In genomic region chr7:132773527-132773956, GRCh38 we compare ENCODE assay signal across 19 cellular contexts.
A peak's percentile ranks its signal among the peaks of the same experiment; 100 is the strongest.
DNase-seq lines count a peak whose midpoint lies in the region; ATAC-seq, FAIRE-seq and TF ChIP-seq lines count a peak whose summit lies in the region.
"Had no signal": no experiment of that assay in that cellular context is flagged by ENCODE, and none has a peak within 500 bp of the region (broad histone marks: within the 10 kb centered on the region; RNA-seq: fewer than 3 reads in every experiment).

No MANE protein-coding gene starts in this region.

- H3K9me3 ChIP-seq in IMR-90 (ENCODE audit: control insufficient read depth, insufficient read depth, low read length) (peaks cover 8% of the 10 kb centered on the region), GM12878 (replicated peaks; ENCODE audit: control insufficient read depth, insufficient read depth, low read length) (no peaks in the 10 kb centered on the region; the same call in 2 of the 3 replicates), osteoblast (ENCODE audit: low read depth, low read length) (no peaks in the 10 kb centered on the region)
- H3K9me3 ChIP-seq: Caco-2 had no signal

- H3K36me3 Mint-ChIP-seq in activated T-cell treated with anti-CD3 and anti-CD28 coated beads, Interleukin-2, amount 50 U/mL, for 24 hours (ENCODE audit: low read depth): peaks cover 2% of the 10 kb centered on the region

- no peaks in the 10 kb centered on the region for H3K9me1 ChIP-seq in IMR-90 (ENCODE audit: insufficient read depth, low read length)

- H3K79me1 ChIP-seq in IMR-90 (ENCODE audit: low read depth in 1 of 2, low read length in 2 of 2): no peaks in the 10 kb centered on the region

- RAD21 ChIA-PET in GM12878 (lab: Charles Lee; ENCODE audit: unreplicated experiment): no interaction called here

- no peaks in the 10 kb centered on the region for H4K20me1 ChIP-seq in IMR-90 (ENCODE audit: insufficient read depth, low read length)
- H4K20me1 ChIP-seq in GM12878 (ENCODE audit: control insufficient read depth, insufficient read depth): no peaks in the 10 kb centered on the region
- no peaks in the 10 kb centered on the region for H4K20me1 ChIP-seq in osteoblast (ENCODE audit: insufficient read depth, low read length)

- H3K36me3 ChIP-seq in IMR-90 (ENCODE audit: control insufficient read depth, insufficient read depth, low read length) (no peaks in the 10 kb centered on the region), GM12878 (ENCODE audit: control insufficient read depth in 2 of 2, insufficient read depth in 2 of 2, low read length in 1 of 2) (no peaks in the 10 kb centered on the region), osteoblast (ENCODE audit: insufficient read depth, low read length) (no peaks in the 10 kb centered on the region)
- H3K36me3 ChIP-seq: thoracic aorta had no signal

- no peak overlapping the region for H3K4me3 Mint-ChIP-seq in activated T-cell treated with anti-CD3 and anti-CD28 coated beads, Interleukin-2, amount 50 U/mL, for 24 hours
- H3K4me3 Mint-ChIP-seq: activated CD4-positive, alpha-beta T cell treated with anti-CD3 and anti-CD28 coated beads, Interleukin-2, amount 10 ng/mL, durations not matched to agents 24 days and 14 days had no signal

- POLR2A ChIA-PET in IMR-90 (lab: Charles Lee; ENCODE audit: unreplicated experiment) (no interaction called here), GM12878 (lab: Charles Lee) (no interaction called here)

- no peak overlapping the region for H4K91ac ChIP-seq in IMR-90 (ENCODE audit: insufficient read depth, low read depth, low read length)

- no peak overlapping the region for H3K4me3 ChIP-seq in IMR-90 (ENCODE audit: insufficient read depth, low read depth, low read length)
- no peak overlapping the region for H3K4me3 ChIP-seq in GM12878
- no peak overlapping the region for H3K4me3 ChIP-seq in osteoblast (ENCODE audit: insufficient read depth, low read length)
- H3K4me3 ChIP-seq: thoracic aorta had no signal

- no peak overlapping the region for H2AK5ac ChIP-seq in IMR-90 (ENCODE audit: low read depth, low read length)

- H3K9me3 Mint-ChIP-seq in activated T-cell treated with anti-CD3 and anti-CD28 coated beads, Interleukin-2, amount 50 U/mL, for 24 hours: peaks cover 18% of the 10 kb centered on the region

- peaks cover 4% of the 10 kb centered on the region for H3K27me3 Mint-ChIP-seq in activated T-cell treated with anti-CD3 and anti-CD28 coated beads, Interleukin-2, amount 50 U/mL, for 24 hours
- H3K27me3 Mint-ChIP-seq: activated CD4-positive, alpha-beta T cell treated with anti-CD3 and anti-CD28 coated beads, Interleukin-2, amount 10 ng/mL, durations not matched to agents 24 days and 14 days; progenitor cell of endocrine pancreas had no signal

- H3K18ac ChIP-seq in IMR-90 (ENCODE audit: low read depth, low read length): no peak overlapping the region

- H4K5ac ChIP-seq in IMR-90 (ENCODE audit: low read depth, low read length): no peak overlapping the region

- H3K14ac ChIP-seq in IMR-90 (replicated peaks; ENCODE audit: low read depth, low read length): no peak overlapping the region

- H2BK5ac ChIP-seq in IMR-90 (ENCODE audit: low read depth, low read length, poor library complexity, severe bottlenecking): no peak overlapping the region

- peaks cover 7% of the 10 kb centered on the region for H3K27me3 ChIP-seq in IMR-90 (ENCODE audit: control insufficient read depth, insufficient read depth, low read length)
- no peaks in the 10 kb centered on the region for H3K27me3 ChIP-seq in GM12878 (replicated peaks in 1 of 2; ENCODE audit: control insufficient read depth in 2 of 2, insufficient read depth in 2 of 2, low read length in 1 of 2)
- H3K27me3 ChIP-seq in osteoblast (ENCODE audit: insufficient read depth, low read length): no peaks in the 10 kb centered on the region

- BruUV-seq in IMR-90 (replicated peaks; lab: Mats Ljungman, UMichigan) (no TSS peak), GM12878 (replicated peaks; lab: Mats Ljungman, UMichigan) (no TSS peak)

- H2BK15ac ChIP-seq in IMR-90 (ENCODE audit: low read depth, low read length): no peak overlapping the region

- TF ChIP-seq POLR2A in IMR-90 (IDR thresholded peaks at IDR 0.05; ENCODE audit: low read depth, low read length): no peak
- no peak for TF ChIP-seq POLR2A in GM12878 (IDR thresholded peaks at IDR 0.05; ENCODE audit: low read depth, low read length)

- CTCF ChIA-PET in IMR-90 (lab: Yijun Ruan, JAX) (interaction anchor here (0.5 to 1.1 kb wide), 2 partner anchors 11 to 66 kb away, joined by 3 to 4 read pairs; no protein-coding TSS in a partner anchor), GM12878 (lab: Yijun Ruan, JAX) (no interaction called here)

- no peak for DNase-seq in activated T-cell treated with anti-CD3 and anti-CD28 coated beads, Interleukin-2, amount 50 U/mL, for 24 hours
- no peak for DNase-seq in activated T-cell treated with anti-CD3 and anti-CD28 coated beads, Interleukin-2, amount 50 U/mL, for 1 hour
- DNase-seq in IMR-90 (peak; percentile 54), GM12878 (ENCODE audit: low read depth, low spot score) (no peak), osteoblast (ENCODE audit: insufficient read length, low spot score, missing footprints) (peak; percentile 74), NCI-H2227 treated with DMSO at 0.1 percent for 48 hours (lab: John Stamatoyannopoulos, UW) (no peak), NCI-H446 treated with DMSO at 0.1 percent for 48 hours (lab: John Stamatoyannopoulos, UW) (no peak), NCI-H1417 treated with DMSO at 0.1 percent for 48 hours (lab: John Stamatoyannopoulos, UW) (no peak)
- DNase-seq: activated CD4-positive, alpha-beta T cell treated with anti-CD3 and anti-CD28 coated beads, Interleukin-2, amount 10 ng/mL, durations not matched to agents 24 days and 14 days; anterior cingulate cortex; Caco-2; dermis blood vessel endothelial cell; foreskin melanocyte; NCI-H2107; SHP77 treated with DMSO at 0.1 percent for 48 hours; stimulated activated CD4-positive, alpha-beta T cell treated with anti-CD3 and anti-CD28 coated beads, Interleukin-1b, Interleukin-23, amount 100 ng/mL, for 48 hours; T-helper 9 cell had no signal

- dilution Hi-C loops in IMR-90 (cut with HindIII; ENCODE audit: low sequenced_read_pairs, unreplicated experiment): no loop called here

- H3K4me1 Mint-ChIP-seq in activated T-cell treated with anti-CD3 and anti-CD28 coated beads, Interleukin-2, amount 50 U/mL, for 24 hours (ENCODE audit: low read depth): peaks cover 42% of the 10 kb centered on the region

- TF ChIP-seq RAD21 in IMR-90 (IDR thresholded peaks at IDR 0.05; ENCODE audit: low read length): no peak
- TF ChIP-seq RAD21 in GM12878 (IDR thresholded peaks at IDR 0.05; ENCODE audit: insufficient read depth, low read depth, low read length): no peak

- FAIRE-seq in GM12878 (lab: Jason Lieb, UNC): no peak

- H3K4me1 ChIP-seq in IMR-90 (ENCODE audit: control insufficient read depth, insufficient read depth, low read length) (no peaks in the 10 kb centered on the region), GM12878 (ENCODE audit: control insufficient read depth, insufficient read depth, low read length) (no peaks in the 10 kb centered on the region), osteoblast (ENCODE audit: insufficient read depth, low read length) (peaks cover 8% of the 10 kb centered on the region)
- H3K4me1 ChIP-seq: Caco-2 had no signal

- H3K27ac ChIP-seq in IMR-90 (ENCODE audit: insufficient read depth, low read length) (no peak overlapping the region), GM12878 (ENCODE audit: control insufficient read depth, insufficient read depth) (no peak overlapping the region), osteoblast (ENCODE audit: low read depth, low read length) (no peak overlapping the region)
- H3K27ac ChIP-seq: thoracic aorta had no signal

- H3K4me2 ChIP-seq in IMR-90 (ENCODE audit: low read depth, low read length) (no peak overlapping the region), GM12878 (ENCODE audit: control insufficient read depth, insufficient read depth) (no peak overlapping the region), osteoblast (ENCODE audit: insufficient read depth, low read length) (no peak overlapping the region)

- in situ Hi-C loops in IMR-90 (cut with MboI; ENCODE audit: low sequenced_read_pairs) (no loop called here), GM12878 (cut with MboI) (no loop called here)

- TF ChIP-seq CTCF in IMR-90 (conservative IDR thresholded peaks at IDR 0.05; ENCODE audit: low read depth, low read length): no peak
- TF ChIP-seq CTCF in GM12878 (IDR thresholded peaks at IDR 0.05 in 2 of 3, conservative IDR thresholded peaks at IDR 0.05 in 1 of 3; ENCODE audit: control insufficient read depth in 2 of 3, extremely low read depth in 1 of 3, insufficient read depth in 1 of 3, low read depth in 3 of 3, low read length in 3 of 3): no peak
- no peak for TF ChIP-seq CTCF in osteoblast (IDR thresholded peaks at IDR 0.05; ENCODE audit: extremely low read depth, low read depth, low read length)

- peak overlapping the region; percentile 55 for H3K27ac Mint-ChIP-seq in activated T-cell treated with anti-CD3 and anti-CD28 coated beads, Interleukin-2, amount 50 U/mL, for 24 hours
- H3K27ac Mint-ChIP-seq: activated CD4-positive, alpha-beta T cell treated with anti-CD3 and anti-CD28 coated beads, Interleukin-2, amount 10 ng/mL, durations not matched to agents 24 days and 14 days; progenitor cell of endocrine pancreas had no signal

- H3K9ac ChIP-seq in IMR-90 (ENCODE audit: low read depth, low read length): no peak overlapping the region
- H3K9ac ChIP-seq in GM12878 (ENCODE audit: control insufficient read depth, insufficient read depth, low read length): no peak overlapping the region

- TF ChIP-seq EP300 in GM12878 (IDR thresholded peaks at IDR 0.05; ENCODE audit: borderline replicate concordance in 1 of 2, control insufficient read depth in 1 of 2, low read depth in 2 of 2, low read length in 2 of 2): no peak

- no peak overlapping the region for H2BK120ac ChIP-seq in IMR-90 (ENCODE audit: low read depth, low read length)

- no CpG with 5 or more reads among the region's 5 CpGs for WGBS in IMR-90 (ENCODE audit: extremely low coverage in 2 of 2, insufficient read length in 1 of 2), 2 experiments
- 54% methylated on average over 5 of the region's 5 CpGs for WGBS in GM12878 (ENCODE audit: insufficient coverage, insufficient replicate concordance, low lambda C conversion rate, missing lambda C conversion rate)

- no peak overlapping the region for H2AK9ac ChIP-seq in IMR-90 (replicated peaks; ENCODE audit: low read depth, low read length, poor library complexity)

- H4K8ac ChIP-seq in IMR-90 (ENCODE audit: low read depth in 2 of 2, low read length in 2 of 2): no peak overlapping the region

- SMC1A ChIA-PET in GM12878 (lab: Charles Lee; ENCODE audit: uncharacterized antibody, unreplicated experiment): no interaction called here

- H3K56ac ChIP-seq in IMR-90 (ENCODE audit: extremely low read depth, insufficient read depth, low read length): no peak overlapping the region

- H2BK20ac ChIP-seq in IMR-90 (ENCODE audit: low read depth, low read length): no peak overlapping the region

- intact Hi-C loops in IMR-90 (cut with micrococcal nuclease) (no loop called here), GM12878 (cut with micrococcal nuclease; ENCODE audit: unreplicated experiment) (no loop called here)

- H2AFZ ChIP-seq in IMR-90 (replicated peaks; ENCODE audit: low read length, poor library complexity) (no peak overlapping the region), GM12878 (ENCODE audit: control insufficient read depth, low read depth, low read length) (no peak overlapping the region), osteoblast (ENCODE audit: low read length) (no peak overlapping the region)

- no peak overlapping the region for H3K23ac ChIP-seq in IMR-90 (ENCODE audit: low read depth, low read length)

- ATAC-seq in IMR-90 (ENCODE audit: low read depth) (no peak), GM12878 (no peak)

- H3K4ac ChIP-seq in IMR-90 (ENCODE audit: low read depth, low read length): no peak overlapping the region

- no peaks in the 10 kb centered on the region for H3K79me2 ChIP-seq in GM12878 (ENCODE audit: control insufficient read depth, insufficient read depth, low read length)
- no peaks in the 10 kb centered on the region for H3K79me2 ChIP-seq in osteoblast (ENCODE audit: insufficient read depth, low read length)

Comparison
In these comparisons a context has a peak if more than half of its experiments do, and no peak if none do; other contexts are left out.
1. DNase-seq: peak in IMR-90 (single experiment) and osteoblast (single experiment); none in activated T-cell treated with anti-CD3 and anti-CD28 coated beads, Interleukin-2, amount 50 U/mL, for 24 hours (single experiment), activated T-cell treated with anti-CD3 and anti-CD28 coated beads, Interleukin-2, amount 50 U/mL, for 1 hour (single experiment), GM12878 (single experiment), NCI-H2227 treated with DMSO at 0.1 percent for 48 hours (single experiment), NCI-H446 treated with DMSO at 0.1 percent for 48 hours (single experiment) and NCI-H1417 treated with DMSO at 0.1 percent for 48 hours (single experiment).